In the genomic region with DNA sequence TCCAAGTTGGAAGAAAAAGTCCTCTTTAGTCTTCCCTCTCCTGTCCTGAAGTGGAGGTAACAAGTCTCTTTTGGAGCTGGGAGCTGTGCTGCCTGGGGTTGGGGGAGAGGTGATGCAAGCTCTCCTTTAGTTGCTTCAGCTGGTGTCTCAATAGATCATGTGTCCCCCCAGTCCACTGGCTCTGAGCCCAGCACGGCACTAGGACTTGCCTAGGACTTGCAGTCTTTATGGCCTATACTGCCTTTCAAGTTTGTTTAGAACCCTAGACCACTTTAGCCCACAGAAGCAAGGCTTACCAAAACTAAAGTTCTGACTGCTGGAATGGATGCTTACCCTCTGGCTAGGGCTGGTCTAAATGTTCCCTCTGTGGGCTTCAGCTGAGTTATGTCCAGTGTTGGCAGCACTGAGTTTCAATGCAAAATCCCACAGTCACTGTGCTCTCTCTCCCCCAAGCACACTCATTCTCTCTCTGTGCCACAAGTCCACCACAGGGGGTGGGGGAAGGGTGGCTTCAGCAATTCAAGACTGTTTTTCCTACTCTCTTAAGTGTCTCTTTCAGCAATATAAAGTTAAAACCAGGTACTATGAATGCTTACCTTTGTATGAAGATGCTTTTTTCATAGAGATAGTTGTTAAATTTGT, we compare ENCODE assay signal across 30 cellular contexts.
"Had no signal": no experiment of that assay in that cellular context is flagged by ENCODE, and none has a peak within 500 bp of the region (broad histone marks: within the 10 kb centered on the region; RNA-seq: fewer than 3 reads in every experiment).

No MANE protein-coding gene starts in this region.

- H3K4me2 ChIP-seq: KMS-11 had no signal

- FAIRE-seq: RCC 7860, TTC549 had no signal

- ATAC-seq: activated naive CD4-positive, alpha-beta T cell treated with anti-CD3 and anti-CD28 coated beads, Interleukin-2, amount 50 U/mL, for 72 hours; activated naive CD8-positive, alpha-beta T cell treated with anti-CD3 and anti-CD28 coated beads, Interleukin-2, amount 50 U/mL, for 24 hours; activated T-cell treated with anti-CD3 and anti-CD28 coated beads, Interleukin-2, amount 50 U/mL, for 4 hours; PC-3; T-helper 17 cell had no signal

- H3K27ac Mint-ChIP-seq: activated CD4-positive, alpha-beta memory T cell treated with anti-CD3 and anti-CD28 coated beads for 36 hours; activated CD4-positive, alpha-beta T cell treated with anti-CD3 and anti-CD28 coated beads, Interleukin-2, amount 10 ng/mL, durations not matched to agents 7 days and 5 days; activated naive CD4-positive, alpha-beta T cell treated with anti-CD3 and anti-CD28 coated beads, Interleukin-2, amount 50 U/mL, for 72 hours; activated naive CD8-positive, alpha-beta T cell treated with anti-CD3 and anti-CD28 coated beads, Interleukin-2, amount 50 U/mL, for 24 hours; IgD-negative memory B cell; T-helper 17 cell had no signal

- H3K4me3 ChIP-seq: ascending aorta, SJSA1 had no signal

- H3K9me3 Mint-ChIP-seq: activated CD4-positive, alpha-beta memory T cell treated with anti-CD3 and anti-CD28 coated beads for 36 hours; activated CD4-positive, alpha-beta T cell treated with anti-CD3 and anti-CD28 coated beads, Interleukin-2, amount 10 ng/mL, durations not matched to agents 7 days and 5 days; activated naive CD4-positive, alpha-beta T cell treated with anti-CD3 and anti-CD28 coated beads, Interleukin-2, amount 50 U/mL, for 72 hours; activated naive CD8-positive, alpha-beta T cell treated with anti-CD3 and anti-CD28 coated beads, Interleukin-2, amount 50 U/mL, for 24 hours; brain; central memory CD8-positive, alpha-beta T cell had no signal

- H3K4me1 Mint-ChIP-seq: activated CD4-positive, alpha-beta T cell treated with anti-CD3 and anti-CD28 coated beads, Interleukin-2, amount 10 ng/mL, durations not matched to agents 7 days and 5 days; activated naive CD8-positive, alpha-beta T cell treated with anti-CD3 and anti-CD28 coated beads, Interleukin-2, amount 50 U/mL, for 24 hours; central memory CD8-positive, alpha-beta T cell; IgD-negative memory B cell; T-helper 17 cell had no signal

- H3K4me3 Mint-ChIP-seq: activated CD4-positive, alpha-beta memory T cell treated with anti-CD3 and anti-CD28 coated beads for 36 hours; activated CD4-positive, alpha-beta T cell treated with anti-CD3 and anti-CD28 coated beads, Interleukin-2, amount 10 ng/mL, durations not matched to agents 7 days and 5 days; activated naive CD8-positive, alpha-beta T cell treated with anti-CD3 and anti-CD28 coated beads, Interleukin-2, amount 50 U/mL, for 24 hours; activated T-cell treated with anti-CD3 and anti-CD28 coated beads, Interleukin-2, amount 50 U/mL, for 4 hours; brain; central memory CD8-positive, alpha-beta T cell; IgD-negative memory B cell; T-helper 17 cell had no signal

- DNase-seq: activated CD4-positive, alpha-beta memory T cell treated with anti-CD3 and anti-CD28 coated beads for 36 hours; activated CD4-positive, alpha-beta T cell treated with anti-CD3 and anti-CD28 coated beads, Interleukin-2, amount 10 ng/mL, durations not matched to agents 7 days and 5 days; activated CD4-positive, CD25-positive, alpha-beta regulatory T cell; activated CD8-positive, alpha-beta memory T cell treated with anti-CD3 and anti-CD28 coated beads for 24 hours; activated effector memory CD4-positive, alpha-beta T cell treated with anti-CD3 and anti-CD28 coated beads, Interleukin-2, amount 50 U/mL, for 16 hours; activated naive CD4-positive, alpha-beta T cell treated with Interleukin-2 at 50 U/mL for 16 hours; activated naive CD8-positive, alpha-beta T cell treated with anti-CD3 and anti-CD28 coated beads, Interleukin-2, amount 50 U/mL, for 24 hours; activated T-cell treated with anti-CD3 and anti-CD28 coated beads, Interleukin-2, amount 50 U/mL, for 4 hours; amniotic stem cell; NCI-H1105 treated with DMSO at 0.1 percent for 48 hours; NCI-H1436 treated with DMSO at 0.1 percent for 48 hours; NCI-H187; NCI-H2081 treated with DMSO at 0.1 percent for 48 hours; NCI-H2171 treated with DMSO at 0.1 percent for 48 hours; NCI-H226; NCI-H526; NK-92 treated with Interleukin-12 subunit alpha and Interleukin-12 subunit beta, amount 100 ng/mL, for 24 hours; PC-3; SHP77; T-helper 17 cell; T-helper 9 cell had no signal

- H3K27me3 Mint-ChIP-seq: brain had no signal

- H3K36me3 Mint-ChIP-seq: activated CD4-positive, alpha-beta memory T cell treated with anti-CD3 and anti-CD28 coated beads for 36 hours; activated naive CD4-positive, alpha-beta T cell treated with anti-CD3 and anti-CD28 coated beads, Interleukin-2, amount 50 U/mL, for 72 hours; brain had no signal

- H3K27me3 ChIP-seq: ascending aorta, SJSA1 had no signal

- H3K9ac ChIP-seq: KMS-11 had no signal

- H3K9me3 ChIP-seq: ascending aorta, SJSA1 had no signal

- H3K36me3 ChIP-seq: ascending aorta, SJSA1 had no signal

- H3K4me1 ChIP-seq: ascending aorta had no signal

- H3K27ac ChIP-seq: ascending aorta, KMS-11, SJSA1 had no signal
